29 cellular contexts compared by ENCODE assay signal in the genomic region with DNA sequence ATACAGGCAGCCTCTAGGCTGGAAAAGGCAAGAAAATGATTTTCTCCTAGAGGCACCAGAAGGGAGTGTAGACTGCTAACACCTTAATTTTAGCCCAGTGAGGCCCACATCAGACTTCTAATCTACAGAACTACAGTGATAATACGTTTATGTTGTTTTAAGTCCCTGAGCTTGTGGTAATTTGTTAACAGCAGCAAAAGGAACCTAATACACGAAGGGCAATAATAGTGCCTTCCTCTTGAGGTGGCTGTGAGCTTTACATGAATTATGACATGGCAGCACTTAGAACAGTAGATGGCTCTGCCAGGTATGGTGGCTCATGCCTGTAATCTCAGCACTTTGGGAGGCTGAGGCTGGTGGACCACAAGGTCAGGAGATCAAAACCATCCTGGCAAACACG.
"Had no signal": no experiment of that assay in that cellular context is flagged by ENCODE, and none has a peak within 500 bp of the region (broad histone marks: within the 10 kb centered on the region; RNA-seq: fewer than 3 reads in every experiment).

No MANE protein-coding gene starts in this region.

- H3K4me3 ChIP-seq: colonic mucosa, coronary artery, dorsolateral prefrontal cortex, esophagus muscularis mucosa, esophagus squamous epithelium, gastrocnemius medialis, gastroesophageal sphincter, heart left ventricle, heart right ventricle had no signal

- H3K27me3 ChIP-seq: colonic mucosa, dorsolateral prefrontal cortex, esophagus muscularis mucosa, esophagus squamous epithelium, gastrocnemius medialis, gastroesophageal sphincter, heart left ventricle had no signal

- H3K9me3 ChIP-seq: colonic mucosa, esophagus muscularis mucosa, esophagus squamous epithelium, gastrocnemius medialis, gastroesophageal sphincter, heart left ventricle, heart right ventricle had no signal

- H3K27ac ChIP-seq: colonic mucosa, coronary artery, dorsolateral prefrontal cortex, epithelial cell of prostate, esophagus muscularis mucosa, esophagus squamous epithelium, foreskin keratinocyte, gastrocnemius medialis, gastroesophageal sphincter, heart left ventricle, heart right ventricle had no signal

- H3K9me3 Mint-ChIP-seq: dendritic cell treated with granulocyte-macrophage colony-stimulating factor and Interleukin-4, amounts not matched to agents 40 ng/mL and 50 ng/mL, for 4 days; effector memory CD8-positive, alpha-beta T cell; endodermal cell had no signal

- H3K4me1 ChIP-seq: colonic mucosa, esophagus squamous epithelium, foreskin keratinocyte, gastrocnemius medialis, heart left ventricle had no signal

- FAIRE-seq: colon, endometrium, endothelial cell of umbilical vein, frontal cortex had no signal

- H3K4me3 Mint-ChIP-seq: dendritic cell treated with granulocyte-macrophage colony-stimulating factor and Interleukin-4, amounts not matched to agents 40 ng/mL and 50 ng/mL, for 4 days; effector memory CD8-positive, alpha-beta T cell; endodermal cell had no signal

- DNase-seq: colonic mucosa; cortex of kidney; dermis blood vessel endothelial cell; dorsolateral prefrontal cortex; effector CD4-positive, alpha-beta T cell; effector CD8-positive, alpha-beta T cell; effector memory CD4-positive, alpha-beta T cell; effector memory CD8-positive, alpha-beta T cell; endodermal cell; erythroblast; esophagus squamous epithelium; foreskin fibroblast; foreskin keratinocyte; foreskin melanocyte; gastrocnemius medialis; glutamatergic neuron; head of caudate nucleus; heart left ventricle; heart right ventricle had no signal

- H3K27ac Mint-ChIP-seq: dendritic cell treated with granulocyte-macrophage colony-stimulating factor and Interleukin-4, amounts not matched to agents 40 ng/mL and 50 ng/mL, for 4 days; effector memory CD8-positive, alpha-beta T cell; endodermal cell had no signal

- ATAC-seq: effector memory CD8-positive, alpha-beta T cell; esophagus mucosa; foreskin keratinocyte; gastrocnemius medialis; gastroesophageal sphincter; heart left ventricle; heart right ventricle had no signal

- H3K36me3 ChIP-seq: colonic mucosa, esophagus muscularis mucosa, esophagus squamous epithelium, gastrocnemius medialis, gastroesophageal sphincter, heart left ventricle, heart right ventricle had no signal
